Comparison of ENCODE assay signal across 16 cellular contexts in genomic region chr15:46708226-46708625, GRCh38.
DNase-seq lines count a peak whose midpoint lies in the region; ATAC-seq and TF ChIP-seq lines count a peak whose summit lies in the region.
"Had no signal": no experiment of that assay in that cellular context is flagged by ENCODE, and none has a peak within 500 bp of the region (broad histone marks: within the 10 kb centered on the region; RNA-seq: fewer than 3 reads in every experiment).

No MANE protein-coding gene starts in this region.

- H3K27me3 Mint-ChIP-seq in mesothelial cell of epicardium (ENCODE audit: low read depth) (no peaks in the 10 kb centered on the region), WTC11 (ENCODE audit: low read depth) (no peaks in the 10 kb centered on the region)
- H3K27me3 Mint-ChIP-seq: CD4-positive, alpha-beta memory T cell had no signal

- DNase-seq in NCI-H82 (lab: John Stamatoyannopoulos, UW) (peak; percentile 37), epithelial cell of esophagus (ENCODE audit: low read depth) (peak; percentile 14), mesothelial cell of epicardium (ENCODE audit: low spot score in 2 of 2, unreplicated experiment in 2 of 2) (no peak), SKM-1 (lab: John Stamatoyannopoulos, UW; ENCODE audit: unreplicated experiment) (no peak), kidney glomerular epithelial cell (lab: John Stamatoyannopoulos, UW) (no peak), cerebellar nuclear complex (lab: John Stamatoyannopoulos, UW) (no peak), WTC11 (ENCODE audit: low spot score) (no peak)
- DNase-seq: BE2C; CD4-positive, alpha-beta memory T cell; COR-L47; DMS153; DND-41; GDM1; HCEC 1CT; HFFc6 had no signal

- H3K9me3 Mint-ChIP-seq in mesothelial cell of epicardium (peaks cover 28% of the 10 kb centered on the region), WTC11 (peaks cover 24% of the 10 kb centered on the region)

- no peak overlapping the region for H3K4me3 ChIP-seq in epithelial cell of esophagus (ENCODE audit: low read length)
- H3K4me3 ChIP-seq: A549 had no signal

- POLR2A ChIA-PET in WTC11 (lab: Charles Lee), result no interaction called here

- H3K36me3 Mint-ChIP-seq in mesothelial cell of epicardium (peaks cover 7% of the 10 kb centered on the region), WTC11 (peaks cover 3% of the 10 kb centered on the region; the same call in 1 of the 2 replicates)
- H3K36me3 Mint-ChIP-seq: CD4-positive, alpha-beta memory T cell had no signal

- H3K4me1 Mint-ChIP-seq in mesothelial cell of epicardium, result peaks cover 12% of the 10 kb centered on the region
- no peaks in the 10 kb centered on the region for H3K4me1 Mint-ChIP-seq in WTC11
- H3K4me1 Mint-ChIP-seq: CD4-positive, alpha-beta memory T cell had no signal

- H3K4me3 Mint-ChIP-seq in mesothelial cell of epicardium (no peak overlapping the region), WTC11 (no peak overlapping the region)
- H3K4me3 Mint-ChIP-seq: CD4-positive, alpha-beta memory T cell; HFFc6 had no signal

- CTCF ChIA-PET in WTC11 (lab: Charles Lee), result no interaction called here

- H3K27ac Mint-ChIP-seq in mesothelial cell of epicardium (peak overlapping the region; percentile 41), WTC11 (no peak overlapping the region)
- H3K27ac Mint-ChIP-seq: CD4-positive, alpha-beta memory T cell; HFFc6 had no signal

- TF ChIP-seq CTCF in epithelial cell of esophagus (IDR thresholded peaks at IDR 0.05; ENCODE audit: insufficient read depth, low read depth, low read length, missing control alignments), result no peak
- no peak for TF ChIP-seq CTCF in mesothelial cell of epicardium (IDR thresholded peaks at IDR 0.05; ENCODE audit: unreplicated experiment)
- TF ChIP-seq CTCF in WTC11 (IDR thresholded peaks at IDR 0.05), result no peak

- ATAC-seq in WTC11, result no peak
- ATAC-seq: A549 had no signal

TF ChIP-seq in WTC11, 78 proteins besides CTCF, POLR2A, EP300 and RAD21:
- TF ChIP-seq SMAD4 (CRISPR knock-in tag; IDR thresholded peaks at IDR 0.05), result no peak
- TF ChIP-seq NR3C1 (CRISPR knock-in tag; conservative IDR thresholded peaks at IDR 0.05; ENCODE audit: low read depth), result no peak
- TF ChIP-seq NFE2L1 (CRISPR knock-in tag; IDR thresholded peaks at IDR 0.05), result no peak
- no peak for TF ChIP-seq MLX (CRISPR knock-in tag; IDR thresholded peaks at IDR 0.05)
- no peak for TF ChIP-seq ZNF512 (CRISPR knock-in tag; IDR thresholded peaks at IDR 0.05; ENCODE audit: borderline replicate concordance)
- TF ChIP-seq NR2C2 (CRISPR knock-in tag; IDR thresholded peaks at IDR 0.05), result no peak
- TF ChIP-seq TEAD4 (CRISPR knock-in tag; IDR thresholded peaks at IDR 0.05), result no peak
- TF ChIP-seq FOXP1 (CRISPR knock-in tag; IDR thresholded peaks at IDR 0.05; ENCODE audit: borderline replicate concordance), result no peak

Comparison
In these comparisons a context has a peak if more than half of its experiments do, and no peak if none do; other contexts are left out.
1. DNase-seq: peak in NCI-H82 (single experiment) and epithelial cell of esophagus (single experiment); none in mesothelial cell of epicardium (0 of 2), SKM-1 (single experiment), kidney glomerular epithelial cell (single experiment), cerebellar nuclear complex (0 of 2) and WTC11 (single experiment).